12 cellular contexts compared by ENCODE assay signal in genomic region chr11:36703055-36703404, GRCh38.
A peak's percentile ranks its signal among the peaks of the same experiment; 100 is the strongest.
DNase-seq lines count a peak whose midpoint lies in the region; ATAC-seq and TF ChIP-seq lines count a peak whose summit lies in the region.
"Had no signal": no experiment of that assay in that cellular context is flagged by ENCODE, and none has a peak within 500 bp of the region (broad histone marks: within the 10 kb centered on the region; RNA-seq: fewer than 3 reads in every experiment).

No MANE protein-coding gene starts in this region.

- H3K27ac ChIP-seq in gastroesophageal sphincter, result no peak overlapping the region
- H3K27ac ChIP-seq: SJCRH30, testis had no signal

- H3K9me3 ChIP-seq in gastroesophageal sphincter, result no peaks in the 10 kb centered on the region
- H3K9me3 ChIP-seq: SJCRH30, testis had no signal

- TF ChIP-seq EP300 in gastroesophageal sphincter (IDR thresholded peaks at IDR 0.05), result no peak

- ATAC-seq in GM18867 (IDR thresholded peaks at IDR 0.05; ENCODE audit: unreplicated experiment), result peak; percentile 55
- peak; percentile 71 for ATAC-seq in GM21526 (IDR thresholded peaks at IDR 0.05; ENCODE audit: low FRiP score, unreplicated experiment)
- ATAC-seq in HG03095 (IDR thresholded peaks at IDR 0.05; ENCODE audit: unreplicated experiment), result peak; percentile 50
- ATAC-seq in gastroesophageal sphincter, result peak; percentile 10

- H3K9me3 Mint-ChIP-seq in activated naive CD4-positive, alpha-beta T cell treated with anti-CD3 and anti-CD28 coated beads for 36 hours, result no peaks in the 10 kb centered on the region

- no peaks in the 10 kb centered on the region for H3K27me3 ChIP-seq in gastroesophageal sphincter
- H3K27me3 ChIP-seq: SJCRH30, testis had no signal

- TF ChIP-seq POLR2A in gastroesophageal sphincter (IDR thresholded peaks at IDR 0.05), result no peak

- no peaks in the 10 kb centered on the region for H3K4me1 ChIP-seq in gastroesophageal sphincter
- H3K4me1 ChIP-seq: SJCRH30, testis had no signal

- intact Hi-C loops in activated naive CD4-positive, alpha-beta T cell treated with anti-CD3 and anti-CD28 coated beads for 36 hours (cut with micrococcal nuclease), result no loop called here

- no peak overlapping the region for H3K4me3 Mint-ChIP-seq in activated naive CD4-positive, alpha-beta T cell treated with anti-CD3 and anti-CD28 coated beads for 36 hours

- CTCF ChIA-PET in activated naive CD4-positive, alpha-beta T cell treated with anti-CD3 and anti-CD28 coated beads for 36 hours (lab: Charles Lee), result interaction anchor here (1.1 to 4.0 kb wide), 5 partner anchors 40 to 139 kb away, joined by 3 to 65 read pairs (median 5); no protein-coding TSS in a partner anchor

- whole genome bisulfite sequencing in gastroesophageal sphincter (ENCODE audit: low coverage in 1 of 2), 2 donors, result 55 to 68% methylated on average over 4 of the region's 4 CpGs

- DNase-seq in T-helper 2 cell, result no peak
- DNase-seq in activated CD4-positive, alpha-beta T cell treated with anti-CD3 and anti-CD28 coated beads for 1 hour, result no peak
- DNase-seq in activated naive CD4-positive, alpha-beta T cell (lab: John Stamatoyannopoulos, UW), result no peak
- DNase-seq in activated naive CD4-positive, alpha-beta T cell treated with anti-CD3 and anti-CD28 coated beads for 36 hours, result no peak
- DNase-seq: NCI-H226; stimulated activated CD4-positive, alpha-beta T cell treated with anti-CD3 and anti-CD28 coated beads, Interleukin-2, amount 100 ng/mL, for 48 hours had no signal

- H3K27me3 Mint-ChIP-seq in activated naive CD4-positive, alpha-beta T cell treated with anti-CD3 and anti-CD28 coated beads for 36 hours (ENCODE audit: low read depth), result peaks cover 22% of the 10 kb centered on the region

- H3K36me3 ChIP-seq in gastroesophageal sphincter, result no peaks in the 10 kb centered on the region
- H3K36me3 ChIP-seq: SJCRH30 had no signal

- no peaks in the 10 kb centered on the region for H3K36me3 Mint-ChIP-seq in activated naive CD4-positive, alpha-beta T cell treated with anti-CD3 and anti-CD28 coated beads for 36 hours (ENCODE audit: low read depth)

- no peak for TF ChIP-seq CTCF in gastroesophageal sphincter (IDR thresholded peaks at IDR 0.05)

- H3K27ac Mint-ChIP-seq in activated naive CD4-positive, alpha-beta T cell treated with anti-CD3 and anti-CD28 coated beads for 36 hours, result no peak overlapping the region

- H3K4me3 ChIP-seq in gastroesophageal sphincter, result no peak overlapping the region
- H3K4me3 ChIP-seq: SJCRH30, testis had no signal

- peaks cover 4% of the 10 kb centered on the region for H3K4me1 Mint-ChIP-seq in activated naive CD4-positive, alpha-beta T cell treated with anti-CD3 and anti-CD28 coated beads for 36 hours (ENCODE audit: low read depth)

Comparison
In these comparisons a context has a peak if more than half of its experiments do, and no peak if none do; other contexts are left out.
1. ATAC-seq: peak in every context shown above with its lines; median percentile 71 in GM21526; 55 in GM18867; 50 in HG03095; 10 in gastroesophageal sphincter.